12 cellular contexts compared by ENCODE assay signal in genomic region chr3:130108836-130109585, GRCh38. TPM values are rescaled to one million over a fixed set of nuclear protein-coding genes. Genes with fewer than 3 reads are reported as not detected.
DNase-seq lines count a peak whose midpoint lies in the region; ATAC-seq and TF ChIP-seq lines count a peak whose summit lies in the region.
"Not testable (repeated sequence)": the region's sequence is repeated elsewhere in the genome, so short reads cannot be mapped to it uniquely, and the experiment has no call there.
"Had no signal": no experiment of that assay in that cellular context is flagged by ENCODE, and none has a peak within 500 bp of the region (broad histone marks: within the 10 kb centered on the region; RNA-seq: fewer than 3 reads in every experiment).

No MANE protein-coding gene starts in this region.

- H2AFZ ChIP-seq in H9 (ENCODE audit: low read length); osteoblast (ENCODE audit: low read length): not testable (repeated sequence)

- WGBS in H9 (ENCODE audit: extremely low coverage, insufficient read length, low lambda C conversion rate) = no CpG with 5 or more reads among the region's 16 CpGs
- WGBS in mesendoderm (ENCODE audit: extremely low coverage, insufficient coverage, low lambda C conversion rate) = no CpG with 5 or more reads among the region's 16 CpGs

- H3K9me3 Mint-ChIP-seq in H9; activated T-helper 1 cell treated with anti-CD3 and anti-CD28 coated beads, Interleukin-12 subunit alpha, Interleukin-12 subunit beta, Interleukin-2, Interleukin-4 antibody, amounts not matched to agents 30 ng/mL and 10 ng/mL and 1 ng/mL, durations not matched to agents 14 hours and 24 hours and 36 hours; central memory CD8-positive, alpha-beta T cell: not testable (repeated sequence)

- not testable (repeated sequence) for H2BK12ac ChIP-seq in H9 (ENCODE audit: insufficient read length, low read depth, low read length)

- peak overlapping the region; percentile 23 to 92; a peak in 2 of 5 replicates for H3K4me3 Mint-ChIP-seq in H9
- peak overlapping the region; percentile 26 for H3K4me3 Mint-ChIP-seq in activated T-helper 1 cell treated with anti-CD3 and anti-CD28 coated beads, Interleukin-12 subunit alpha, Interleukin-12 subunit beta, Interleukin-2, Interleukin-4 antibody, amounts not matched to agents 30 ng/mL and 10 ng/mL and 1 ng/mL, durations not matched to agents 14 hours and 24 hours and 36 hours
- H3K4me3 Mint-ChIP-seq in central memory CD8-positive, alpha-beta T cell = peak overlapping the region; percentile 31

- peaks cover 17 to 25% of the 10 kb centered on the region in 2 experiments for H3K4me1 Mint-ChIP-seq in H9
- peaks cover 20% of the 10 kb centered on the region for H3K4me1 Mint-ChIP-seq in activated T-helper 1 cell treated with anti-CD3 and anti-CD28 coated beads, Interleukin-12 subunit alpha, Interleukin-12 subunit beta, Interleukin-2, Interleukin-4 antibody, amounts not matched to agents 30 ng/mL and 10 ng/mL and 1 ng/mL, durations not matched to agents 14 hours and 24 hours and 36 hours (ENCODE audit: low read depth)
- peaks cover 22% of the 10 kb centered on the region for H3K4me1 Mint-ChIP-seq in central memory CD8-positive, alpha-beta T cell

- not testable (repeated sequence) for DNase-seq in H9; activated T-helper 1 cell treated with anti-CD3 and anti-CD28 coated beads, Interleukin-12 subunit alpha, Interleukin-12 subunit beta, Interleukin-2, Interleukin-4 antibody, amounts not matched to agents 30 ng/mL and 10 ng/mL and 1 ng/mL, durations not matched to agents 14 hours and 24 hours and 36 hours (ENCODE audit: low spot score); central memory CD8-positive, alpha-beta T cell (ENCODE audit: low spot score in 2 of 2); mesendoderm; osteoblast (ENCODE audit: insufficient read length, low spot score, missing footprints)
- peak; percentile 17 for DNase-seq in NCI-H2107 treated with DMSO at 0.1 percent for 48 hours (lab: John Stamatoyannopoulos, UW; ENCODE audit: unreplicated experiment)

- H3K27ac Mint-ChIP-seq in H9; activated T-helper 1 cell treated with anti-CD3 and anti-CD28 coated beads, Interleukin-12 subunit alpha, Interleukin-12 subunit beta, Interleukin-2, Interleukin-4 antibody, amounts not matched to agents 30 ng/mL and 10 ng/mL and 1 ng/mL, durations not matched to agents 14 hours and 24 hours and 36 hours; central memory CD8-positive, alpha-beta T cell (ENCODE audit: low read depth): not testable (repeated sequence)

- not testable (repeated sequence) for TF ChIP-seq CTCF in H9 (conservative IDR thresholded peaks at IDR 0.05); osteoblast (IDR thresholded peaks at IDR 0.05; ENCODE audit: extremely low read depth, low read depth, low read length)

- not testable (repeated sequence) for H3K18ac ChIP-seq in H9 (ENCODE audit: insufficient read length, low read depth, low read length); mesendoderm (ENCODE audit: low read length)

- H3K36me3 Mint-ChIP-seq in H9 (ENCODE audit: insufficient read depth in 1 of 3, low read depth in 3 of 3) = peaks cover 2 to 10% (median 9%) of the 10 kb centered on the region in 3 experiments; a peak in 4 of 7 replicates
- not testable (repeated sequence) for H3K36me3 Mint-ChIP-seq in activated T-helper 1 cell treated with anti-CD3 and anti-CD28 coated beads, Interleukin-12 subunit alpha, Interleukin-12 subunit beta, Interleukin-2, Interleukin-4 antibody, amounts not matched to agents 30 ng/mL and 10 ng/mL and 1 ng/mL, durations not matched to agents 14 hours and 24 hours and 36 hours (ENCODE audit: low read depth)
- peaks cover 12% of the 10 kb centered on the region for H3K36me3 Mint-ChIP-seq in central memory CD8-positive, alpha-beta T cell (ENCODE audit: insufficient read depth)

- H3K4me1 ChIP-seq in H9 (ENCODE audit: insufficient read depth, low read length); mesendoderm (ENCODE audit: control insufficient read depth, low read depth, low read length): not testable (repeated sequence)
- peaks cover 14% of the 10 kb centered on the region for H3K4me1 ChIP-seq in osteoblast (ENCODE audit: insufficient read depth, low read length)

- H3K9me3 ChIP-seq in H9 (ENCODE audit: control insufficient read depth, low read depth, low read length); osteoblast (ENCODE audit: low read depth, low read length): not testable (repeated sequence)

- ATAC-seq in central memory CD8-positive, alpha-beta T cell (replicated peaks; ENCODE audit: extremely low read depth, poor library complexity, severe bottlenecking) = not testable (repeated sequence)

- H4K91ac ChIP-seq in H9 (ENCODE audit: insufficient read length, low read depth, low read length) = not testable (repeated sequence)

- H3K36me3 ChIP-seq in mesendoderm (ENCODE audit: control insufficient read depth, insufficient read depth, low read length); osteoblast (ENCODE audit: insufficient read depth, low read length): not testable (repeated sequence)

- not testable (repeated sequence) for H2BK20ac ChIP-seq in H9 (ENCODE audit: low read depth, low read length, poor library complexity, severe bottlenecking)

- H4K5ac ChIP-seq in H9 (ENCODE audit: insufficient read length, low read depth, low read length); mesendoderm (ENCODE audit: low read length): not testable (repeated sequence)

- not testable (repeated sequence) for H4K20me1 ChIP-seq in H9 (ENCODE audit: control insufficient read depth, insufficient read depth, insufficient read length); osteoblast (ENCODE audit: insufficient read depth, low read length)

- H3K9ac ChIP-seq in H9 (ENCODE audit: extremely low read depth, insufficient read length, low read length); mesendoderm (ENCODE audit: low read length): not testable (repeated sequence)

- H2BK5ac ChIP-seq in H9 (ENCODE audit: insufficient read length, low read length); mesendoderm (ENCODE audit: low read length): not testable (repeated sequence)

- H3K23ac ChIP-seq in H9 (ENCODE audit: insufficient read length, low read depth, low read length); mesendoderm (ENCODE audit: low read length): not testable (repeated sequence)

- H3K56ac ChIP-seq in H9 (ENCODE audit: insufficient read length, low read depth, low read length); mesendoderm (ENCODE audit: low read length): not testable (repeated sequence)

- not testable (repeated sequence) for H3K4ac ChIP-seq in H9 (ENCODE audit: low read depth, low read length)
- peak overlapping the region; percentile 16 for H3K4ac ChIP-seq in mesendoderm (ENCODE audit: low read depth, low read length)

- H3K27ac ChIP-seq in H9 (ENCODE audit: insufficient read length, low read depth, low read length); mesendoderm (ENCODE audit: low read depth, low read length): not testable (repeated sequence)
- peak overlapping the region; percentile 79 for H3K27ac ChIP-seq in osteoblast (ENCODE audit: low read depth, low read length)

- not testable (repeated sequence) for H4K8ac ChIP-seq in H9 (replicated peaks; ENCODE audit: insufficient read length, low read depth, low read length); mesendoderm (ENCODE audit: low read depth, low read length)

- not testable (repeated sequence) for H3K27me3 ChIP-seq in H9 (ENCODE audit: insufficient read depth, low read length); mesendoderm (ENCODE audit: insufficient read depth, low read length, poor library complexity); osteoblast (ENCODE audit: insufficient read depth, low read length)

- not testable (repeated sequence) for H2BK120ac ChIP-seq in H9 (ENCODE audit: low read depth, low read length, poor library complexity, severe bottlenecking); mesendoderm (ENCODE audit: low read depth, low read length)

- H3T11ph ChIP-seq in H9 (ENCODE audit: low read length) = not testable (repeated sequence)

- H3K79me1 ChIP-seq in H9 (ENCODE audit: insufficient read depth, low read depth, low read length, poor library complexity, severe bottlenecking); mesendoderm (ENCODE audit: low read length): not testable (repeated sequence)

- H3K27me3 Mint-ChIP-seq in H9 (ENCODE audit: low read depth); activated T-helper 1 cell treated with anti-CD3 and anti-CD28 coated beads, Interleukin-12 subunit alpha, Interleukin-12 subunit beta, Interleukin-2, Interleukin-4 antibody, amounts not matched to agents 30 ng/mL and 10 ng/mL and 1 ng/mL, durations not matched to agents 14 hours and 24 hours and 36 hours (ENCODE audit: insufficient read depth); central memory CD8-positive, alpha-beta T cell: not testable (repeated sequence)

- not testable (repeated sequence) for H3K4me3 ChIP-seq in mesendoderm (ENCODE audit: low read length); osteoblast (ENCODE audit: insufficient read depth, low read length)

- H3K14ac ChIP-seq in H9 (ENCODE audit: insufficient read depth, low read length) = not testable (repeated sequence)

- not testable (repeated sequence) for H3K23me2 ChIP-seq in H9 (ENCODE audit: insufficient read length, low read depth, low read length, poor library complexity, severe bottlenecking)

- H3K79me2 ChIP-seq in H9 (ENCODE audit: insufficient read depth, low read length); mesendoderm (ENCODE audit: control insufficient read depth, insufficient read depth, low read length); osteoblast (ENCODE audit: insufficient read depth, low read length): not testable (repeated sequence)

- intact Hi-C loops in activated T-helper 1 cell treated with anti-CD3 and anti-CD28 coated beads, Interleukin-12 subunit alpha, Interleukin-12 subunit beta, Interleukin-2, Interleukin-4 antibody, amounts not matched to agents 30 ng/mL and 10 ng/mL and 1 ng/mL, durations not matched to agents 14 hours and 24 hours and 36 hours (cut with micrococcal nuclease) = not testable (repeated sequence)

- H2BK15ac ChIP-seq in H9 (ENCODE audit: low read depth, low read length); mesendoderm (replicated peaks; ENCODE audit: low read depth): not testable (repeated sequence)

- not testable (repeated sequence) for H2AK5ac ChIP-seq in H9 (ENCODE audit: insufficient read length, low read length); mesendoderm (ENCODE audit: low read length)

- not testable (repeated sequence) for H3K4me2 ChIP-seq in H9 (ENCODE audit: insufficient read depth, insufficient read length, low read length); mesendoderm (ENCODE audit: low read length); osteoblast (ENCODE audit: insufficient read depth, low read length)

RNA-seq across cellular contexts. Expression of gene ALG1L2, which starts 27.4 kb away (rescaled TPM):
- total RNA-seq in H9 (2021) (0.94 and 1.2 TPM in 2 replicates), osteoblast (0.29 TPM in 1 of 2 replicates, not detected in the other)
- total RNA-seq in activated T-helper 1 cell treated with anti-CD3 and anti-CD28 coated beads, Interleukin-12 subunit alpha, Interleukin-12 subunit beta, Interleukin-2, Interleukin-4 antibody, amounts not matched to agents 30 ng/mL and 10 ng/mL and 1 ng/mL, durations not matched to agents 14 hours and 24 hours and 36 hours = not detected in 2 replicates
- polyA plus RNA-seq in mesendoderm (2013, experiment 1 of 2) = 0.17 TPM
- polyA plus RNA-seq in mesendoderm (2013, experiment 2 of 2) = 0.14 TPM
- total RNA-seq: A172; A673; CD8-positive, alpha-beta T cell; GM12878; GM23248 had no signal
- polyA plus RNA-seq: BJ had no signal
